ENCODE assay signal across 24 cellular contexts in genomic region chr3:149317072-149317471, GRCh38. TPM values are rescaled to one million over a fixed set of nuclear protein-coding genes. Genes with fewer than 3 reads are reported as not detected.
"Had no signal": no experiment of that assay in that cellular context is flagged by ENCODE, and none has a peak within 500 bp of the region (broad histone marks: within the 10 kb centered on the region; RNA-seq: fewer than 3 reads in every experiment).

No MANE protein-coding gene starts in this region.

- H3K36me3 Mint-ChIP-seq: naive B cell; stimulated activated effector memory CD8-positive, alpha-beta T cell treated with anti-CD3 and anti-CD28 coated beads, Interleukin-12 subunit alpha, Interleukin-12 subunit beta, amount 100 ng/mL, for 72 hours had no signal

- H3K4me3 Mint-ChIP-seq: activated CD4-positive, alpha-beta T cell treated with anti-CD3 and anti-CD28 coated beads, Interleukin-2, amount 10 ng/mL, durations not matched to agents 7 days and 5 days; activated T-cell treated with anti-CD3 and anti-CD28 coated beads, Interleukin-2, amount 50 U/mL, for 72 hours; endodermal cell; naive B cell; neural crest cell; stimulated activated effector memory CD8-positive, alpha-beta T cell treated with anti-CD3 and anti-CD28 coated beads, Interleukin-12 subunit alpha, Interleukin-12 subunit beta, amount 100 ng/mL, for 72 hours had no signal

- H3K9me3 Mint-ChIP-seq: activated CD4-positive, alpha-beta T cell treated with anti-CD3 and anti-CD28 coated beads, Interleukin-2, amount 10 ng/mL, durations not matched to agents 7 days and 5 days; activated T-cell treated with anti-CD3 and anti-CD28 coated beads, Interleukin-2, amount 50 U/mL, for 72 hours; stimulated activated effector memory CD8-positive, alpha-beta T cell treated with anti-CD3 and anti-CD28 coated beads, Interleukin-12 subunit alpha, Interleukin-12 subunit beta, amount 100 ng/mL, for 72 hours had no signal

- H3K27me3 ChIP-seq: brain microvascular endothelial cell, ovary, testis, upper lobe of left lung had no signal

- H3K4me3 ChIP-seq: mucosa of descending colon, ovary, testis, upper lobe of left lung had no signal

- H3K27ac Mint-ChIP-seq: activated CD4-positive, alpha-beta T cell treated with anti-CD3 and anti-CD28 coated beads, Interleukin-2, amount 10 ng/mL, durations not matched to agents 7 days and 5 days; activated T-cell treated with anti-CD3 and anti-CD28 coated beads, Interleukin-2, amount 50 U/mL, for 72 hours; endodermal cell; stimulated activated effector memory CD8-positive, alpha-beta T cell treated with anti-CD3 and anti-CD28 coated beads, Interleukin-12 subunit alpha, Interleukin-12 subunit beta, amount 100 ng/mL, for 72 hours had no signal

- ATAC-seq: activated CD4-positive, CD25-positive, alpha-beta regulatory T cell treated with anti-CD3 and anti-CD28 coated beads, Interleukin-2, amount 50 U/mL, for 24 hours; activated T-cell treated with anti-CD3 and anti-CD28 coated beads, Interleukin-2, amount 50 U/mL, for 72 hours; left lobe of liver; sciatic nerve; stimulated activated effector memory CD8-positive, alpha-beta T cell treated with anti-CD3 and anti-CD28 coated beads, Interleukin-12 subunit alpha, Interleukin-12 subunit beta, amount 100 ng/mL, for 72 hours had no signal

- H3K4me1 ChIP-seq: testis, upper lobe of left lung had no signal

- H3K4me1 Mint-ChIP-seq: activated CD4-positive, alpha-beta T cell treated with anti-CD3 and anti-CD28 coated beads, Interleukin-2, amount 10 ng/mL, durations not matched to agents 7 days and 5 days; naive B cell; stimulated activated effector memory CD8-positive, alpha-beta T cell treated with anti-CD3 and anti-CD28 coated beads, Interleukin-12 subunit alpha, Interleukin-12 subunit beta, amount 100 ng/mL, for 72 hours had no signal

- FAIRE-seq: colon, frontal cortex, kidney had no signal

- H3K9me3 ChIP-seq: mucosa of descending colon, ovary, testis, upper lobe of left lung had no signal

- H3K36me3 ChIP-seq: brain microvascular endothelial cell, ovary, upper lobe of left lung had no signal

- H3K27ac ChIP-seq: brain microvascular endothelial cell, ovary, testis, upper lobe of left lung had no signal

- DNase-seq: activated CD4-positive, alpha-beta T cell treated with anti-CD3 and anti-CD28 coated beads, Interleukin-2, amount 10 ng/mL, durations not matched to agents 7 days and 5 days; activated CD8-positive, alpha-beta memory T cell treated with anti-CD3 and anti-CD28 coated beads, Interleukin-2, amount 50 U/mL, for 4 hours; activated effector memory CD4-positive, alpha-beta T cell treated with anti-CD3 and anti-CD28 coated beads, Interleukin-2, amount 50 U/mL, for 16 hours; activated naive CD4-positive, alpha-beta T cell treated with anti-CD3 and anti-CD28 coated beads, Interleukin-2, amount 50 U/mL, for 16 hours; activated T-cell treated with anti-CD3 and anti-CD28 coated beads, Interleukin-2, amount 50 U/mL, for 72 hours; aorta; brain microvascular endothelial cell; central memory CD4-positive, alpha-beta T cell; endodermal cell; kidney; mucosa of descending colon; naive B cell; ovary; stimulated activated CD4-positive, alpha-beta T cell treated with anti-CD3 and anti-CD28 coated beads, Interleukin-4, amount 100 ng/mL, for 24 hours; T1000; testis; upper lobe of left lung had no signal

RNA-seq across cellular contexts. Expression of gene TM4SF18, which starts 16.4 kb away (rescaled TPM):
- total RNA-seq: activated CD4-positive, alpha-beta T cell treated with anti-CD3 and anti-CD28 coated beads, Interleukin-2, amount 10 ng/mL, durations not matched to agents 7 days and 5 days; activated T-cell treated with anti-CD3 and anti-CD28 coated beads, Interleukin-2, amount 50 U/mL, for 72 hours; neural crest cell had no signal
